ENCODE assay signal across 8 cellular contexts in the genomic region with DNA sequence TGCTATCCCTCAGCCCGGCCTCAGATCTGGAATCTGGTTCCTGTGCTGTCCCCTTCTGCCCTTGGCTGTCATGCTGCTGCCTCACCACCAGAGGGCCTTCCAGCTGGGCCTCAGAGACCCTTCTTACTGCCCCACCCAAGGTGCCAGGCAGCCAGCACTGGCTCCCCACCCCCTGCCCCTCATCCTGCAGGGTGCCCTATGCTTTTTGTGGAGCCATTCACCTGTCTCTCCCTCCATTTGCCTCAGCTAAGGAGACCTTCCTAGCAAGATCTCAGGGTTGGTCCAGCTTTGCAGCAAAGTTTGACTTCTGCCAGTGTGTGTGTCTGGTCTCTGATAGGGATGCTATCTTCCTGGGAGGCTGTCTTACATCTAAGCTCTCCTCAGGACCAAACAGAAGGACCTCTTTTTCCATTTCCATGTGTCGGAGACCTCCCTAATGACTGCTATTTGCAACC. TPM values are rescaled to one million over a fixed set of nuclear protein-coding genes. Genes with fewer than 3 reads are reported as not detected.
DNase-seq lines count a peak whose midpoint lies in the region; ATAC-seq and TF ChIP-seq lines count a peak whose summit lies in the region.

No MANE protein-coding gene starts in this region.

- peaks cover 82% of the 10 kb centered on the region for H3K27me3 ChIP-seq in foreskin keratinocyte

- TF ChIP-seq CTCF in C4-2B (conservative IDR thresholded peaks at IDR 0.05) (peak; percentile 97), foreskin keratinocyte (conservative IDR thresholded peaks at IDR 0.05) (peak; percentile 68)

- DNase-seq in GM19238 (ENCODE audit: insufficient read length, low spot score) (peak; percentile 69), NCI-H69 (lab: John Stamatoyannopoulos, UW) (peak; percentile 72), foreskin keratinocyte (no peak)
- DNase-seq in activated T-cell treated with anti-CD3 and anti-CD28 coated beads, Interleukin-2, amount 50 U/mL, for 1 hour = peak; percentile 66
- DNase-seq in stimulated activated CD4-positive, alpha-beta T cell treated with anti-CD3 and anti-CD28 coated beads, Interleukin-1b, Interleukin-23, amount 100 ng/mL, for 24 hours (ENCODE audit: low read depth in 4 of 4, low spot score in 1 of 4) = peak in 3 of 4 experiments; percentile 17 to 32 (median 25)

- no peaks in the 10 kb centered on the region for H3K4me1 ChIP-seq in foreskin keratinocyte

- ATAC-seq in foreskin keratinocyte (peak; percentile 33), HG03159 (IDR thresholded peaks at IDR 0.05; ENCODE audit: unreplicated experiment) (no peak), GM19035 (IDR thresholded peaks at IDR 0.05; ENCODE audit: unreplicated experiment) (no peak)

- H3K27ac ChIP-seq in C4-2B = no peak overlapping the region
- H3K27ac ChIP-seq in foreskin keratinocyte = no peak overlapping the region

RNA-seq across cellular contexts. Expression of a gene that starts 1.9 kb away (rescaled TPM):
- total RNA-seq in foreskin keratinocyte = not detected in 2 replicates
- polyA plus RNA-seq in foreskin keratinocyte = not detected in 2 replicates

RNA-seq across cellular contexts. Expression of a gene that starts 21.3 kb away (rescaled TPM):
- total RNA-seq in foreskin keratinocyte = 36.8 and 38.5 TPM in 2 replicates
- 59.4 and 59.7 TPM in 2 replicates for polyA plus RNA-seq in foreskin keratinocyte

RNA-seq across cellular contexts. Expression of a gene that starts 22.0 kb away (rescaled TPM):
- 11.1 and 12.0 TPM in 2 replicates for total RNA-seq in foreskin keratinocyte
- 13.7 and 14.5 TPM in 2 replicates for polyA plus RNA-seq in foreskin keratinocyte

RNA-seq across cellular contexts. Expression of a gene that starts 33.8 kb away (rescaled TPM):
- total RNA-seq in foreskin keratinocyte = 0.17 and 0.42 TPM in 2 replicates
- polyA plus RNA-seq in foreskin keratinocyte = 0.91 and 0.99 TPM in 2 replicates

RNA-seq across cellular contexts. Expression of a gene that starts 41.5 kb away (rescaled TPM):
- 32.0 and 35.0 TPM in 2 replicates for total RNA-seq in foreskin keratinocyte
- 36.7 TPM in 2 replicates for polyA plus RNA-seq in foreskin keratinocyte

Comparison
In these comparisons a context has a peak if more than half of its experiments do, and no peak if none do; other contexts are left out.
1. DNase-seq: peak in GM19238 (single experiment), NCI-H69 (single experiment), activated T-cell treated with anti-CD3 and anti-CD28 coated beads, Interleukin-2, amount 50 U/mL, for 1 hour (single experiment) and stimulated activated CD4-positive, alpha-beta T cell treated with anti-CD3 and anti-CD28 coated beads, Interleukin-1b, Interleukin-23, amount 100 ng/mL, for 24 hours (3 of 4); none in foreskin keratinocyte (0 of 2).